ENCODE assay signal across 13 cellular contexts in genomic region chr9:14272924-14273528, GRCh38. TPM values are rescaled to one million over a fixed set of nuclear protein-coding genes. Genes with fewer than 3 reads are reported as not detected.
DNase-seq lines count a peak whose midpoint lies in the region; ATAC-seq, FAIRE-seq and TF ChIP-seq lines count a peak whose summit lies in the region.
"Had no signal": no experiment of that assay in that cellular context is flagged by ENCODE, and none has a peak within 500 bp of the region (broad histone marks: within the 10 kb centered on the region; RNA-seq: fewer than 3 reads in every experiment).

No MANE protein-coding gene starts in this region.

- H4K20me1 ChIP-seq in HepG2 (ENCODE audit: insufficient read depth, low read length) (no peaks in the 10 kb centered on the region), fibroblast of lung (ENCODE audit: control insufficient read depth, extremely low read depth, insufficient read depth, low read length) (no peaks in the 10 kb centered on the region)

- H3K27me3 ChIP-seq in liver (ENCODE audit: control insufficient read depth in 4 of 4, insufficient read depth in 4 of 4, low read length in 3 of 4) (no peaks in the 10 kb centered on the region), HepG2 (ENCODE audit: control insufficient read depth in 1 of 2, insufficient read depth in 2 of 2, low read length in 2 of 2) (no peaks in the 10 kb centered on the region), fibroblast of lung (ENCODE audit: control insufficient read depth, insufficient read depth, low read length) (no peaks in the 10 kb centered on the region), vagina (no peaks in the 10 kb centered on the region)

- DNase-seq in HepG2 (ENCODE audit: low spot score) (no peak), fibroblast of lung (ENCODE audit: low read depth in 2 of 2) (no peak), nephron progenitor cell (no peak), vagina (ENCODE audit: extremely low spot score in 2 of 2) (no peak), omental fat pad (ENCODE audit: low spot score) (no peak)
- DNase-seq in activated naive CD4-positive, alpha-beta T cell treated with anti-CD3 and anti-CD28 coated beads, Interleukin-2, amount 50 U/mL, for 16 hours, result no peak
- no peak for DNase-seq in activated T-cell treated with anti-CD3 and anti-CD28 coated beads, Interleukin-2, amount 50 U/mL, for 48 hours
- DNase-seq: DMS79, PC-9, T-helper 9 cell had no signal

- POLR2A ChIA-PET in HepG2 (lab: Yijun Ruan, JAX), result no interaction called here

- H3K4me3 Mint-ChIP-seq in nephron progenitor cell, result no peak overlapping the region
- H3K4me3 Mint-ChIP-seq: activated naive CD8-positive, alpha-beta T cell had no signal

- TF ChIP-seq EP300 in HepG2 (IDR thresholded peaks at IDR 0.05; ENCODE audit: low read depth in 2 of 2, low read length in 2 of 2), result no peak
- no peak for TF ChIP-seq EP300 in HepG2 (CRISPR knock-in tag; IDR thresholded peaks at IDR 0.05; ENCODE audit: borderline replicate concordance)

- no peaks in the 10 kb centered on the region for H3K9me3 ChIP-seq in liver (ENCODE audit: control insufficient read depth in 4 of 4, low read length in 3 of 4)
- no peaks in the 10 kb centered on the region for H3K9me3 ChIP-seq in HepG2 (ENCODE audit: low read length)
- no peaks in the 10 kb centered on the region for H3K9me3 ChIP-seq in fibroblast of lung (ENCODE audit: control insufficient read depth, insufficient read depth, low read depth, low read length)
- H3K9me3 ChIP-seq in vagina, result no peaks in the 10 kb centered on the region

- H3K9me3 Mint-ChIP-seq in nephron progenitor cell, result peaks cover 2% of the 10 kb centered on the region

- peak overlapping the region; percentile 28 to 48 for H3K27ac ChIP-seq in liver (ENCODE audit: low read depth in 1 of 2, low read length in 2 of 2)
- H3K27ac ChIP-seq in HepG2 (ENCODE audit: extremely low read length, insufficient read depth, low read length), result no peak overlapping the region
- H3K27ac ChIP-seq in fibroblast of lung (ENCODE audit: insufficient read depth, low read length), result no peak overlapping the region
- H3K27ac ChIP-seq in vagina, result peak overlapping the region; percentile 5
- H3K27ac ChIP-seq: PC-9 had no signal

- ATAC-seq in HepG2, result no peak
- no peak for ATAC-seq in omental fat pad (ENCODE audit: low FRiP score)

- H3K27me3 Mint-ChIP-seq in nephron progenitor cell (ENCODE audit: low read depth, poor library complexity), result peaks cover 2% of the 10 kb centered on the region

- H3K4me1 ChIP-seq in liver (ENCODE audit: control insufficient read depth in 4 of 4, insufficient read depth in 4 of 4, low read length in 3 of 4) (peaks cover 6 to 62% (median 40%) of the 10 kb centered on the region in 4 donors), HepG2 (ENCODE audit: insufficient read depth, low read length) (peaks cover 19% of the 10 kb centered on the region), fibroblast of lung (ENCODE audit: control insufficient read depth, extremely low read depth, insufficient read depth, low read length) (peaks cover 19% of the 10 kb centered on the region), vagina (peaks cover 52% of the 10 kb centered on the region)

- in situ Hi-C loops in HepG2 (cut with HindIII; ENCODE audit: extremely low pct_ligation_motif_present, low pct_unique_long_range_greater_than_20kb), result no loop called here

- peak overlapping the region; percentile 38 for H3K27ac Mint-ChIP-seq in nephron progenitor cell
- H3K27ac Mint-ChIP-seq: activated naive CD8-positive, alpha-beta T cell had no signal

- CTCF ChIA-PET in HepG2 (lab: Yijun Ruan, JAX; ENCODE audit: low intra/inter-chr PET ratio, low total read pairs), result no interaction called here

- H3K4me1 Mint-ChIP-seq in nephron progenitor cell, result peaks cover 58% of the 10 kb centered on the region

- no TSS peak for BruUV-seq in HepG2 (replicated peaks; lab: Mats Ljungman, UMichigan)

- H3K4me3 ChIP-seq in liver (ENCODE audit: low read depth in 1 of 3, low read length in 3 of 3) (no peak overlapping the region), HepG2 (replicated peaks in 1 of 3; ENCODE audit: insufficient read depth in 1 of 3, low read depth in 2 of 3, low read length in 3 of 3) (no peak overlapping the region), fibroblast of lung (replicated peaks in 1 of 4; ENCODE audit: control extremely low read depth in 1 of 4, insufficient read depth in 1 of 4, low read depth in 3 of 4, low read length in 4 of 4) (no peak overlapping the region), vagina (peak overlapping the region in 1 of 2 donors; percentile 13)
- H3K4me3 ChIP-seq: PC-9, smooth muscle cell had no signal

- H3K9ac ChIP-seq in liver (ENCODE audit: low read depth in 1 of 2, low read length in 2 of 2), result peak overlapping the region in 1 of 2 donors; percentile 42
- H3K9ac ChIP-seq in HepG2 (ENCODE audit: insufficient read depth, low read depth, low read length), result no peak overlapping the region
- no peak overlapping the region for H3K9ac ChIP-seq in fibroblast of lung (ENCODE audit: insufficient read depth, low read length)

- H3K79me2 ChIP-seq in HepG2 (ENCODE audit: insufficient read depth, low read length) (no peaks in the 10 kb centered on the region), fibroblast of lung (ENCODE audit: control insufficient read depth, insufficient read depth, low read length) (peaks cover 2% of the 10 kb centered on the region)

- H2AFZ ChIP-seq in HepG2 (ENCODE audit: low read length), result no peak overlapping the region
- H2AFZ ChIP-seq in fibroblast of lung (ENCODE audit: low read length), result no peak overlapping the region
- H2AFZ ChIP-seq: PC-9 had no signal

- intact Hi-C loops in HepG2 (cut with micrococcal nuclease; ENCODE audit: unreplicated experiment) (no loop called here), vagina (cut with DNase I) (no loop called here)

- no peak for TF ChIP-seq POLR2A in HepG2 (IDR thresholded peaks at IDR 0.05; ENCODE audit: insufficient read depth in 1 of 2, low read depth in 2 of 2, low read length in 2 of 2)
- no peak for TF ChIP-seq POLR2A in vagina (IDR thresholded peaks at IDR 0.05)

- peaks cover 5% of the 10 kb centered on the region for H3K36me3 Mint-ChIP-seq in nephron progenitor cell (ENCODE audit: low read depth)
- H3K36me3 Mint-ChIP-seq: activated naive CD8-positive, alpha-beta T cell had no signal

- TF ChIP-seq RAD21 in liver (IDR thresholded peaks at IDR 0.05) (no peak), HepG2 (CRISPR knock-in tag; IDR thresholded peaks at IDR 0.05) (no peak)

- H3K4me2 ChIP-seq in HepG2 (ENCODE audit: low read depth, low read length), result no peak overlapping the region
- peak overlapping the region; percentile 55 for H3K4me2 ChIP-seq in fibroblast of lung (ENCODE audit: extremely low read depth, insufficient read depth, low read length)
- H3K4me2 ChIP-seq: PC-9, smooth muscle cell had no signal

- WGBS in liver, result 32% methylated on average over 7 of the region's 7 CpGs
- 51% methylated on average over 7 of the region's 7 CpGs for WGBS in HepG2 (ENCODE audit: low lambda C conversion rate)

- no peak for TF ChIP-seq CTCF in liver (IDR thresholded peaks at IDR 0.05; ENCODE audit: low read depth, low read length, missing input control)
- TF ChIP-seq CTCF in HepG2 (CRISPR knock-in tag; IDR thresholded peaks at IDR 0.05), result no peak
- TF ChIP-seq CTCF in fibroblast of lung (conservative IDR thresholded peaks at IDR 0.05 in 1 of 2, IDR thresholded peaks at IDR 0.05 in 1 of 2; ENCODE audit: low read depth in 1 of 2, low read length in 2 of 2), result no peak
- TF ChIP-seq CTCF in nephron progenitor cell (IDR thresholded peaks at IDR 0.05), result no peak
- no peak for TF ChIP-seq CTCF in vagina (IDR thresholded peaks at IDR 0.05)
- TF ChIP-seq CTCF in omental fat pad (IDR thresholded peaks at IDR 0.05), result no peak

- FAIRE-seq in HepG2 (lab: Jason Lieb, UNC), result no peak

- no peaks in the 10 kb centered on the region for H3K36me3 ChIP-seq in liver (ENCODE audit: control insufficient read depth in 4 of 4, insufficient read depth in 3 of 4, low read depth in 1 of 4, low read length in 3 of 4)
- no peaks in the 10 kb centered on the region for H3K36me3 ChIP-seq in HepG2 (replicated peaks in 1 of 2; ENCODE audit: control insufficient read depth in 1 of 2, insufficient read depth in 2 of 2, low read length in 2 of 2)
- H3K36me3 ChIP-seq in fibroblast of lung (ENCODE audit: control insufficient read depth, insufficient read depth, low read length), result no peaks in the 10 kb centered on the region
- no peaks in the 10 kb centered on the region for H3K36me3 ChIP-seq in vagina

TF ChIP-seq in liver, 16 proteins besides CTCF, POLR2A, EP300 and RAD21 (continues in another document):
- TF ChIP-seq FOXA1 (IDR thresholded peaks at IDR 0.05), result no peak

RNA-seq across cellular contexts. Expression of gene NFIB, which starts 40.9 kb away (rescaled TPM):
- total RNA-seq in liver (10 to 100 TPM in 1 of 2 donors, 1 to 10 TPM in 1; 3.2 to 23.2 TPM), HepG2 (2016; rRNA removed; fragmentation: Illumina TruSeq; extraction: Trizol) (2.4 and 4.6 TPM in 2 replicates), fibroblast of lung (36.3 and 56.0 TPM in 2 replicates), vagina (73.4 TPM), omental fat pad (100 to 1,000 TPM in 3 of 4 donors, 10 to 100 TPM in 1; 55.1 to 265 (median 106) TPM)
- polyA plus RNA-seq in liver (10 to 100 TPM in 1 of 2 donors, 1 to 10 TPM in 1; 4.2 to 11.7 TPM), HepG2 (2011; rRNA removed) (0.98 and 1.4 TPM in 2 replicates), fibroblast of lung (29.3 and 46.5 TPM in 2 replicates)
- 4.1 TPM in 2 replicates for total RNA-seq in HepG2 (2016; cell fraction: cytosol; rRNA removed; fragmentation: Illumina TruSeq; extraction: Trizol; ENCODE audit: low read depth)
- total RNA-seq in HepG2 (2016; cell fraction: insoluble cytoplasmic fraction; rRNA removed; fragmentation: Illumina TruSeq; extraction: Trizol), result 1.6 and 4.1 TPM in 2 replicates
- total RNA-seq in HepG2 (2016; cell fraction: membrane; rRNA removed; fragmentation: Illumina TruSeq; extraction: Trizol), result 1.4 and 1.6 TPM in 2 replicates
- total RNA-seq in HepG2 (2016; cell fraction: nucleus; rRNA removed; fragmentation: Illumina TruSeq; extraction: Trizol), result 18.2 and 18.4 TPM in 2 replicates
- polyA plus RNA-seq in HepG2 (2011; cell fraction: cytosol; rRNA removed), result 0.17 and 0.32 TPM in 2 replicates
- polyA plus RNA-seq in HepG2 (2011; cell fraction: nucleus; rRNA removed), result 3.9 and 4.5 TPM in 2 replicates
- 1.1 and 1.7 TPM in 2 replicates for polyA plus RNA-seq in HepG2 (2012)
- 0.20 TPM in 2 replicates for polyA plus RNA-seq in HepG2 (2016; cell fraction: cytosol; fragmentation: Illumina TruSeq; extraction: Trizol; ENCODE audit: low read depth)
- 1.4 and 1.7 TPM in 2 replicates for polyA plus RNA-seq in HepG2 (2016; cell fraction: insoluble cytoplasmic fraction; fragmentation: Illumina TruSeq; extraction: Trizol; ENCODE audit: low read depth)
- 0.31 and 0.49 TPM in 2 replicates for polyA plus RNA-seq in HepG2 (2016; cell fraction: membrane; fragmentation: Illumina TruSeq; extraction: Trizol; ENCODE audit: low read depth)
- polyA plus RNA-seq in HepG2 (2016; cell fraction: nucleus; fragmentation: Illumina TruSeq; extraction: Trizol; ENCODE audit: insufficient read depth, low read depth), result 5.7 and 6.1 TPM in 2 replicates
- 3.1 and 48.1 TPM in 2 replicates for polyA minus RNA-seq in HepG2 (2011; rRNA and poly(A)+ RNA removed; ENCODE audit: low replicate concordance)
- polyA minus RNA-seq in HepG2 (2011; cell fraction: cytosol; rRNA and poly(A)+ RNA removed), result 1.1 and 3.5 TPM in 2 replicates
- 25.6 and 28.5 TPM in 2 replicates for polyA minus RNA-seq in HepG2 (2011; cell fraction: nucleus; rRNA and poly(A)+ RNA removed)
- polyA plus RNA-seq in fibroblast of lung (2012), result 17.0 and 20.4 TPM in 2 replicates
- 69.4 and 157 TPM in 2 replicates for polyA minus RNA-seq in fibroblast of lung (ENCODE audit: low replicate concordance)

Comparison
In these comparisons a context has a peak if more than half of its experiments do, and no peak if none do; other contexts are left out.
1. H3K27ac ChIP-seq: peak in liver (2 of 2) and vagina (single experiment); none in HepG2 (single experiment) and fibroblast of lung (single experiment).